Comparison of ENCODE assay signal across 2 cellular contexts in genomic region chr4:684611-685010, GRCh38.
TF ChIP-seq lines count a peak whose summit lies in the region.

No MANE protein-coding gene starts in this region.

TF ChIP-seq in SK-N-SH, 30 proteins besides CTCF, POLR2A, EP300 and RAD21 (continued from another document):
- TF ChIP-seq, protein P1, sequence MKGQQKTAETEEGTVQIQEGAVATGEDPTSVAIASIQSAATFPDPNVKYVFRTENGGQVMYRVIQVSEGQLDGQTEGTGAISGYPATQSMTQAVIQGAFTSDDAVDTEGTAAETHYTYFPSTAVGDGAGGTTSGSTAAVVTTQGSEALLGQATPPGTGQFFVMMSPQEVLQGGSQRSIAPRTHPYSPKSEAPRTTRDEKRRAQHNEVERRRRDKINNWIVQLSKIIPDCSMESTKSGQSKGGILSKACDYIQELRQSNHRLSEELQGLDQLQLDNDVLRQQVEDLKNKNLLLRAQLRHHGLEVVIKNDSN (IDR thresholded peaks at IDR 0.05; ENCODE audit: borderline replicate concordance, low read depth), result no peak
- TF ChIP-seq, protein P2, sequence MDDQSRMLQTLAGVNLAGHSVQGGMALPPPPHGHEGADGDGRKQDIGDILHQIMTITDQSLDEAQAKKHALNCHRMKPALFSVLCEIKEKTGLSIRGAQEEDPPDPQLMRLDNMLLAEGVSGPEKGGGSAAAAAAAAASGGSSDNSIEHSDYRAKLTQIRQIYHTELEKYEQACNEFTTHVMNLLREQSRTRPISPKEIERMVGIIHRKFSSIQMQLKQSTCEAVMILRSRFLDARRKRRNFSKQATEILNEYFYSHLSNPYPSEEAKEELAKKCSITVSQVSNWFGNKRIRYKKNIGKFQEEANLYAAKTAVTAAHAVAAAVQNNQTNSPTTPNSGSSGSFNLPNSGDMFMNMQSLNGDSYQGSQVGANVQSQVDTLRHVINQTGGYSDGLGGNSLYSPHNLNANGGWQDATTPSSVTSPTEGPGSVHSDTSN (IDR thresholded peaks at IDR 0.05), result no peak
- TF ChIP-seq GATA2 (CRISPR knock-in tag; IDR thresholded peaks at IDR 0.05) (no peak), CHD2 (IDR thresholded peaks at IDR 0.05; ENCODE audit: low read length, partially characterized antibody) (no peak), SMC3 (IDR thresholded peaks at IDR 0.05; ENCODE audit: low read depth, low read length) (no peak), RXRA (IDR thresholded peaks at IDR 0.05; ENCODE audit: borderline replicate concordance, low read depth) (no peak), FOXM1 (IDR thresholded peaks at IDR 0.05; ENCODE audit: low read depth) (no peak), TCF12 (IDR thresholded peaks at IDR 0.05) (no peak)

TF ChIP-seq in SK-N-SH treated with all-trans-retinoic acid at 6 μM for 48 hours, 23 proteins besides CTCF, POLR2A, EP300 and RAD21 (continued from another document):
- TF ChIP-seq TSHZ2 (CRISPR knock-in tag; IDR thresholded peaks at IDR 0.05), result no peak
- TF ChIP-seq RARB (CRISPR knock-in tag; IDR thresholded peaks at IDR 0.05), result no peak
- no peak for TF ChIP-seq ESRRG (CRISPR knock-in tag; IDR thresholded peaks at IDR 0.05)
- TF ChIP-seq ZC3H10 (CRISPR knock-in tag; IDR thresholded peaks at IDR 0.05), result no peak
- TF ChIP-seq ZNF8 (CRISPR knock-in tag; IDR thresholded peaks at IDR 0.05), result no peak
- no peak for TF ChIP-seq TOX (CRISPR knock-in tag; IDR thresholded peaks at IDR 0.05; ENCODE audit: borderline replicate concordance)
- no peak for TF ChIP-seq OSR1 (CRISPR knock-in tag; IDR thresholded peaks at IDR 0.05)
- no peak for TF ChIP-seq GLIS3 (CRISPR knock-in tag; IDR thresholded peaks at IDR 0.05)
- TF ChIP-seq CSDC2 (CRISPR knock-in tag; IDR thresholded peaks at IDR 0.05), result no peak
